ENCODE assay signal across 8 cellular contexts in the genomic region with DNA sequence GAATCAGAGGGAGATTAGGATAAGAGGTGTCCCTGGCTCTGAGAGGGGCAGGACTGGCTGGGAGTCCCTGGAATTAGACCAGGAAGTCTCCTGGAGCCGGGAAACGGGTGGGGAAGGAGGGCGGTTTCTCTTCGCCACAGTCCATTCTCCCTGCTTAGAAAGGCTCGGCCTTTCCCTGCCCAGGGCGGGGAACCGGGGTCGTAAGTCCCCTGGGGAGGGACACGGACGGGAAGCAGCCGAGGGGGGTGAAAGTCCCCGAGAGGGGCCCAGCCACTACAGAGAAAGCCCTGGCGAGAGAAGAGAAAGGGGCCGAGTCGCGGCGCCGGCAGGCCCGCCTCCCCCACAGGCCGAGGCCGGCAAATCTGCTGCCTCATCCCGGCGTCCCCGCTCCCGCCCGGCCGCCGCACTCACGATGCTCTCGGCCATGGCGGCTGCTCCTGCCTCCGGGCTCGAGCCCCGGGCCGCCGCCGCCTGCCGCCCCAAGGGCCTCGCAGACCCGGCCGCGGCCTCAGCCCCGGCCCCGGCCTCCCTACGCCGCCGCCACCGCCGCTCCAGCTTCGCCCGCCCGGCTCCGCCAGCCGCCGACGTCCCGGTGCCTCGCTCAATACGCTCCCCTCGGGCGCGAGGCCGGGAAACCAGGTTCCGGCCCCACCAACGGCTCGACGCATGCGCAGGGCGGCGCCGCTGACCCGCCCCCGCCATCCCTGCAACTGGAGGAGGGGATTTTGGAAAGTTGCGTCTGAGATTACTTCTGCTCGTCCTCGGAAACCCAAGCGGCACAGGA. TPM values are rescaled to one million over a fixed set of nuclear protein-coding genes. Genes with fewer than 3 reads are reported as not detected.
DNase-seq lines count a peak whose midpoint lies in the region; ATAC-seq and TF ChIP-seq lines count a peak whose summit lies in the region.

Gene NPLOC4, minus strand, starts transcription at position 608 of the 784 bp plus-strand sequence. Its CDS starts 182 bp downstream, at position 426.
Gene TSPAN10, plus strand, starts transcription at position 692 of the 784 bp plus-strand sequence. CDS start 5,217 bp downstream, outside the sequence.

- peak; percentile 84 to 94 (median 90) for ATAC-seq in heart right ventricle
- peak; percentile 87 to 96 for ATAC-seq in upper lobe of left lung (ENCODE audit: low FRiP score in 2 of 2)

- H3K4me3 ChIP-seq in GM06990 (replicated peaks; ENCODE audit: low read depth, low read length): peak within 1 kb of the TSS; percentile 99
- H3K4me3 ChIP-seq in heart right ventricle: peak within 1 kb of the TSS; percentile 51 to 99 (median 90)
- H3K4me3 ChIP-seq in upper lobe of left lung: peak within 1 kb of the TSS; percentile 45 to 96 (median 90)

- intact Hi-C loops in heart right ventricle (cut with DNase I) (loop anchor here in 2 of 10 donors (1.0 to 2.0 kb wide), 2 partner anchors 30 kb away; partner anchors contain the start of genes CCDC137 (in 2 of the 2) and OXLD1 (in 2 of the 2)), posterior cingulate gyrus (cut with DNase I) (loop anchor here (2.0 to 5.0 kb wide), 2 partner anchors 30 to 46 kb away; partner anchors contain the start of genes ARL16, CCDC137, HGS and OXLD1)

- peak in 1 of 4 donors; percentile 73 for TF ChIP-seq EP300 in upper lobe of left lung (IDR thresholded peaks at IDR 0.05)

- H3K36me3 ChIP-seq in GM06990 (ENCODE audit: control insufficient read depth, insufficient read depth, low read length) (no peaks in the 10 kb centered on the region), heart right ventricle (peaks cover 0 to 14% (median 0%) of the 10 kb centered on the region in 9 donors), upper lobe of left lung (peaks cover 0 to 2% (median 0%) of the 10 kb centered on the region in 4 donors)

- no peaks in the 10 kb centered on the region for H3K9me3 Mint-ChIP-seq in HFFc6

- TF ChIP-seq POLR2A in upper lobe of left lung (IDR thresholded peaks at IDR 0.05): peak in 3 of 4 donors; percentile 63 to 88 (median 87)

- peaks cover 6 to 52% (median 34%) of the 10 kb centered on the region in 9 donors for H3K4me1 ChIP-seq in heart right ventricle
- peaks cover 27 to 36% (median 31%) of the 10 kb centered on the region in 4 donors for H3K4me1 ChIP-seq in upper lobe of left lung

- peaks cover 10% of the 10 kb centered on the region for H3K36me3 Mint-ChIP-seq in HFFc6 (ENCODE audit: low read depth)

- peak within 1 kb of the TSS; percentile 92 for H3K27ac Mint-ChIP-seq in HFFc6

- H3K27me3 Mint-ChIP-seq in HFFc6 (ENCODE audit: insufficient read depth): no peaks in the 10 kb centered on the region; the same call in 1 of the 2 replicates

- peaks cover 38% of the 10 kb centered on the region for H3K4me1 Mint-ChIP-seq in HFFc6 (ENCODE audit: low read depth)

- TF ChIP-seq CTCF in GM06990 (IDR thresholded peaks at IDR 0.05; ENCODE audit: insufficient read depth, low read length, poor library complexity, severe bottlenecking): no peak
- no peak for TF ChIP-seq CTCF in HFFc6 (IDR thresholded peaks at IDR 0.05)
- TF ChIP-seq CTCF in heart right ventricle (IDR thresholded peaks at IDR 0.05): no peak
- TF ChIP-seq CTCF in upper lobe of left lung (IDR thresholded peaks at IDR 0.05): peak in 2 of 6 experiments; percentile 24 to 28

- H3K9me3 ChIP-seq in heart right ventricle (no peaks in the 10 kb centered on the region), upper lobe of left lung (no peaks in the 10 kb centered on the region)

- peak; percentile 91 for DNase-seq in GM06990 (ENCODE audit: extremely low read depth, insufficient read length)
- peak; percentile 67 for DNase-seq in HFFc6
- peak; percentile 70 for DNase-seq in NCI-H1105 (lab: John Stamatoyannopoulos, UW)
- DNase-seq in SW480 (ENCODE audit: low spot score): peak; percentile 63
- DNase-seq in heart right ventricle: peak; percentile 80 to 90
- peak; percentile 69 to 97 (median 83) for DNase-seq in posterior cingulate gyrus
- DNase-seq in upper lobe of left lung: peak; percentile 88 to 98

- H3K27ac ChIP-seq in adipose tissue (ENCODE audit: low read depth, low read length): peak within 1 kb of the TSS; percentile 5
- peak within 1 kb of the TSS; percentile 82 to 99 (median 96) for H3K27ac ChIP-seq in heart right ventricle
- peak within 1 kb of the TSS; percentile 89 to 97 (median 94) for H3K27ac ChIP-seq in upper lobe of left lung

- 0% methylated on average over 47 to 77 of the region's 77 CpGs for WGBS in adipose tissue, 3 donors
- WGBS in heart right ventricle, 2 donors: 0% methylated on average over 66 to 77 of the region's 77 CpGs
- 0% methylated on average over 6 to 30 of the region's 77 CpGs for WGBS in upper lobe of left lung, 2 donors

- no peaks in the 10 kb centered on the region for H3K27me3 ChIP-seq in GM06990 (replicated peaks; ENCODE audit: control insufficient read depth, insufficient read depth, low read length)
- no peaks in the 10 kb centered on the region for H3K27me3 ChIP-seq in heart right ventricle
- no peaks in the 10 kb centered on the region for H3K27me3 ChIP-seq in upper lobe of left lung

- peak within 1 kb of the TSS; percentile 94 for H3K4me3 Mint-ChIP-seq in HFFc6

RNA-seq across cellular contexts. Expression of gene NPLOC4, which starts in this region (rescaled TPM):
- total RNA-seq in HFFc6 (2021; fragmentation: NEBNext Ultra II Directional; extraction: Animal tissue kit (Norgen Biotek cat#: 25700)): 100 to 1,000 TPM; 121 to 140 (median 133) TPM
- polyA plus RNA-seq in adipose tissue (10 to 100 TPM; 21.9 to 53.4 (median 30.8) TPM), heart right ventricle (10 to 100 TPM; 30.7 to 40.3 TPM)
- total RNA-seq in heart right ventricle (100 to 1,000 TPM in 5 of 10 donors, 10 to 100 TPM in 5; 85.8 to 115 (median 98.8) TPM), upper lobe of left lung (100 to 1,000 TPM in 2 of 6 donors, 10 to 100 TPM in 4; 59.9 to 373 (median 87.4) TPM)

RNA-seq across cellular contexts. Expression of gene TSPAN10, which starts in this region (rescaled TPM):
- total RNA-seq in HFFc6 (2021; fragmentation: NEBNext Ultra II Directional; extraction: Animal tissue kit (Norgen Biotek cat#: 25700)): 10 to 100 TPM; 14.3 to 19.6 (median 17.2) TPM
- polyA plus RNA-seq in adipose tissue (1 to 10 TPM in 1 of 3 donors, under 1 TPM in 2; 0.79 to 1.3 (median 0.86) TPM), heart right ventricle (under 1 TPM; 0.22 to 0.26 TPM)
- total RNA-seq in heart right ventricle (under 1 TPM; 0.12 to 0.57 (median 0.27) TPM), upper lobe of left lung (1 to 10 TPM in 3 of 6 donors, under 1 TPM in 3; 0.61 to 2.8 (median 1.0) TPM)

Comparison
In these comparisons a context has a peak if more than half of its experiments do, and no peak if none do; other contexts are left out.
1. Peak in every context shown above with its lines: DNase-seq, ATAC-seq, H3K4me3 ChIP-seq and H3K27ac ChIP-seq.
2. RNA of gene TSPAN10 (total RNA-seq): 14.3 to 19.6 TPM in HFFc6; 0.61 to 2.8 TPM in upper lobe of left lung and 0.12 to 0.57 TPM in heart right ventricle; every median in the first group is over 4 times any median in the second.
3. H3K27ac ChIP-seq: peak in every context shown above with its lines; median percentile 96 in heart right ventricle; 94 in upper lobe of left lung; 5 in adipose tissue.